Comparison of ENCODE assay signal across 26 cellular contexts in the genomic region with DNA sequence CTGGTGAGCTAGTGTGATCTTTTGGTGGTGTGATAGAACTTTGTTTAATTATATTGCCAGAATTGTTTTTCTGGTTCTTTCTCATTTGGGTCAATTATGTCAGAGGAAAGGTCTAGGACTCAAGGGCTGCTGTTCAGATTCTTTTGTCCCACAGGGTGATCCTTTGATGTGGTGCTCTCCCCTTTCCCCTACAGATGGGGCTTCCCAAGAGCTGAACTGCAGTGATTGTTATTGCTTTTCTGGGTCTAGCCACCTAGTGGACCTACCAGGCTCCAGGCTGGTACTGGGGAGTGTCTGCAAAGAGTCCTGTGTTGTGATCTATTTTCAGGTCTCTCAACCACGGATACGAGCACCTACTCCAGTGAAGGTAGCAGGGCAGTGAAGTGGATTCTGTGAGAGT. TPM values are rescaled to one million over a fixed set of nuclear protein-coding genes. Genes with fewer than 3 reads are reported as not detected.
DNase-seq lines count a peak whose midpoint lies in the region; ATAC-seq and FAIRE-seq lines count a peak whose summit lies in the region.
"Had no signal": no experiment of that assay in that cellular context is flagged by ENCODE, and none has a peak within 500 bp of the region (broad histone marks: within the 10 kb centered on the region; RNA-seq: fewer than 3 reads in every experiment).

No MANE protein-coding gene starts in this region.

- H3K27me3 Mint-ChIP-seq in activated naive CD4-positive, alpha-beta T cell treated with anti-CD3 and anti-CD28 coated beads for 36 hours (ENCODE audit: low read depth) = no peaks in the 10 kb centered on the region
- no peaks in the 10 kb centered on the region for H3K27me3 Mint-ChIP-seq in activated naive CD8-positive, alpha-beta T cell

- H3K27ac Mint-ChIP-seq in activated naive CD4-positive, alpha-beta T cell treated with anti-CD3 and anti-CD28 coated beads for 36 hours = peak overlapping the region; percentile 82
- peak overlapping the region; percentile 88 for H3K27ac Mint-ChIP-seq in activated naive CD8-positive, alpha-beta T cell
- H3K27ac Mint-ChIP-seq in stimulated activated effector memory CD8-positive, alpha-beta T cell treated with anti-CD3 and anti-CD28 coated beads, Interleukin-12 subunit alpha, Interleukin-12 subunit beta, amount 100 ng/mL, for 72 hours = peak overlapping the region; percentile 50
- H3K27ac Mint-ChIP-seq: activated T-helper 2 cell treated with anti-CD3 and anti-CD28 coated beads, Interferon-gamma antibody, Interleukin-2, Interleukin-4, amounts not matched to agents 10 μg/mL and 5 μg/mL and 100 μg/mL, durations not matched to agents 14 hours and 24 hours and 36 hours; nephron progenitor cell had no signal

- peak; percentile 51 for DNase-seq in activated naive CD4-positive, alpha-beta T cell treated with anti-CD3 and anti-CD28 coated beads for 36 hours
- DNase-seq in activated naive CD4-positive, alpha-beta T cell (lab: John Stamatoyannopoulos, UW) = no peak
- DNase-seq in GM18507 (ENCODE audit: extremely low spot score, insufficient read length, low read depth) (no peak), OCI-M1 (lab: John Stamatoyannopoulos, UW) (no peak), DMS153 treated with DMSO at 0.1 percent for 48 hours (lab: John Stamatoyannopoulos, UW; ENCODE audit: unreplicated experiment) (no peak)
- no peak for DNase-seq in stimulated activated effector memory CD8-positive, alpha-beta T cell treated with anti-CD3 and anti-CD28 coated beads, Interleukin-12 subunit alpha, Interleukin-12 subunit beta, amount 100 ng/mL, for 72 hours (ENCODE audit: low spot score in 2 of 2)
- DNase-seq: amygdala; GOT3; islet precursor cell; MG63; NCI-H1417 treated with DMSO at 0.1 percent for 48 hours; NCI-H2107; NCI-H446; nephron progenitor cell; ovary; stimulated activated CD4-positive, alpha-beta T cell treated with anti-CD3 and anti-CD28 coated beads, Interleukin-2, amount 100 ng/mL, for 48 hours; stimulated activated naive CD4-positive, alpha-beta T cell; T-helper 9 cell; WERI-Rb-1 had no signal

- peaks cover 19% of the 10 kb centered on the region for H3K9me3 Mint-ChIP-seq in activated naive CD4-positive, alpha-beta T cell treated with anti-CD3 and anti-CD28 coated beads for 36 hours
- peaks cover 16% of the 10 kb centered on the region for H3K9me3 Mint-ChIP-seq in activated naive CD8-positive, alpha-beta T cell (ENCODE audit: low read depth)
- peaks cover 13% of the 10 kb centered on the region for H3K9me3 Mint-ChIP-seq in stimulated activated effector memory CD8-positive, alpha-beta T cell treated with anti-CD3 and anti-CD28 coated beads, Interleukin-12 subunit alpha, Interleukin-12 subunit beta, amount 100 ng/mL, for 72 hours

- peak; percentile 36 for FAIRE-seq in GM18507 (lab: Jason Lieb, UNC)
- FAIRE-seq: colon, endometrium had no signal

- CTCF ChIA-PET in activated naive CD4-positive, alpha-beta T cell treated with anti-CD3 and anti-CD28 coated beads for 36 hours (lab: Charles Lee) = interaction anchor here (0.6 to 6.8 kb wide), 22 partner anchors 9 to 286 kb away, joined by 3 to 87 read pairs (median 5); partner anchors contain the start of genes CD84 and SLAMF6

- no peak overlapping the region for H3K4me3 Mint-ChIP-seq in activated naive CD4-positive, alpha-beta T cell treated with anti-CD3 and anti-CD28 coated beads for 36 hours
- H3K4me3 Mint-ChIP-seq in activated naive CD8-positive, alpha-beta T cell = no peak overlapping the region
- no peak overlapping the region for H3K4me3 Mint-ChIP-seq in stimulated activated effector memory CD8-positive, alpha-beta T cell treated with anti-CD3 and anti-CD28 coated beads, Interleukin-12 subunit alpha, Interleukin-12 subunit beta, amount 100 ng/mL, for 72 hours
- H3K4me3 Mint-ChIP-seq: nephron progenitor cell had no signal

- no peak for ATAC-seq in stimulated activated effector memory CD8-positive, alpha-beta T cell treated with anti-CD3 and anti-CD28 coated beads, Interleukin-12 subunit alpha, Interleukin-12 subunit beta, amount 100 ng/mL, for 72 hours
- ATAC-seq in GM21360 (IDR thresholded peaks at IDR 0.05; ENCODE audit: unreplicated experiment) = no peak
- ATAC-seq: SK-N-SH treated with all-trans-retinoic acid at 6 μM for 48 hours had no signal

- H3K36me3 Mint-ChIP-seq in activated naive CD4-positive, alpha-beta T cell treated with anti-CD3 and anti-CD28 coated beads for 36 hours (ENCODE audit: low read depth) = peaks cover 29% of the 10 kb centered on the region
- H3K36me3 Mint-ChIP-seq in activated naive CD8-positive, alpha-beta T cell = peaks cover 32% of the 10 kb centered on the region
- peaks cover 43% of the 10 kb centered on the region for H3K36me3 Mint-ChIP-seq in stimulated activated effector memory CD8-positive, alpha-beta T cell treated with anti-CD3 and anti-CD28 coated beads, Interleukin-12 subunit alpha, Interleukin-12 subunit beta, amount 100 ng/mL, for 72 hours

- intact Hi-C loops in activated naive CD4-positive, alpha-beta T cell treated with anti-CD3 and anti-CD28 coated beads for 36 hours (cut with micrococcal nuclease) = no loop called here

- peaks cover 37% of the 10 kb centered on the region for H3K4me1 Mint-ChIP-seq in activated naive CD4-positive, alpha-beta T cell treated with anti-CD3 and anti-CD28 coated beads for 36 hours (ENCODE audit: low read depth)
- H3K4me1 Mint-ChIP-seq in activated naive CD8-positive, alpha-beta T cell (ENCODE audit: low read depth) = peaks cover 35% of the 10 kb centered on the region
- H3K4me1 Mint-ChIP-seq in stimulated activated effector memory CD8-positive, alpha-beta T cell treated with anti-CD3 and anti-CD28 coated beads, Interleukin-12 subunit alpha, Interleukin-12 subunit beta, amount 100 ng/mL, for 72 hours = peaks cover 46% of the 10 kb centered on the region

RNA-seq across cellular contexts. Expression of gene CD84, which starts 25.9 kb away (rescaled TPM):
- 1 to 10 TPM; 8.6 to 9.2 TPM for total RNA-seq in activated naive CD4-positive, alpha-beta T cell treated with anti-CD3 and anti-CD28 coated beads for 36 hours
- total RNA-seq: G401 had no signal

RNA-seq across cellular contexts. Expression of gene SLAMF1, which starts 41.6 kb away (rescaled TPM):
- total RNA-seq in activated naive CD4-positive, alpha-beta T cell treated with anti-CD3 and anti-CD28 coated beads for 36 hours = 100 to 1,000 TPM; 101 to 112 TPM
- total RNA-seq: G401 had no signal
